ENCODE assay signal across 35 cellular contexts in the genomic region with DNA sequence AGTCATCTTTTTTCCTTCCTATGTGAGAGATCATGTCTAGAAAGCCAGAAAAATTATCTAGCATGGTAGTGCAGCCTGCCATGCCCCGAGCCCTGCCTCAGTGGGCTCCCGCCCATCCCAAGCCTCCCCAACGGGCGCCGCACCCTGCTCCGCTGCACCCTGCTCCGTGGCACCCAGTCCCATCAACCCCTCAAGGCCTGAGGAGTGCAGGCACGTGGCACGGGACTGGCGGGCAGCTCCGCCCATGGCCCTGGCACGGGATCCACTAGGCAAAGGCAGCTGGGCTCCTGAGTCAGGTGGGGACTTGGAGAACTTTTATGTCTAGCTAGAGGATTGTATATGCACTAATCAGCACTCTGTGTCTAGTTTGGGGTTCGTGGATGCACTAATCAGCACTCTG.
"Had no signal": no experiment of that assay in that cellular context is flagged by ENCODE, and none has a peak within 500 bp of the region (broad histone marks: within the 10 kb centered on the region; RNA-seq: fewer than 3 reads in every experiment).

No MANE protein-coding gene starts in this region.

- H3K4me2 ChIP-seq: KMS-11 had no signal

- H3K9ac ChIP-seq: KMS-11 had no signal

- H3K27me3 ChIP-seq: MG63 had no signal

- H3K4me3 ChIP-seq: MG63 had no signal

- H3K36me3 ChIP-seq: MG63 had no signal

- H3K27ac ChIP-seq: KMS-11 had no signal

- DNase-seq: Karpas-422, Kasumi-1, KBM-7, KG1, MG63, MM.1S, MV-4-11, NCI-H1048, NCI-H1092, NCI-H1092 treated with DMSO at 0.1 percent for 48 hours, NCI-H1105, NCI-H1105 treated with DMSO at 0.1 percent for 48 hours, NCI-H1417, NCI-H1417 treated with DMSO at 0.1 percent for 48 hours, NCI-H1436, NCI-H1436 treated with DMSO at 0.1 percent for 48 hours, NCI-H146, NCI-H1694, NCI-H1694 treated with DMSO at 0.1 percent for 48 hours, NCI-H187, NCI-H187 treated with DMSO at 0.1 percent for 48 hours, NCI-H1930, NCI-H2029, NCI-H2029 treated with DMSO at 0.1 percent for 48 hours, NCI-H2081, NCI-H2081 treated with DMSO at 0.1 percent for 48 hours, NCI-H2107, NCI-H2171, NCI-H2171 treated with DMSO at 0.1 percent for 48 hours, NCI-H2227 treated with DMSO at 0.1 percent for 48 hours, NCI-H226, NCI-H345, NCI-H446, NCI-H446 treated with DMSO at 0.1 percent for 48 hours had no signal
